ENCODE assay signal across 10 cellular contexts in genomic region chr10:102801978-102802377, GRCh38. TPM values are rescaled to one million over a fixed set of nuclear protein-coding genes. Genes with fewer than 3 reads are reported as not detected.
DNase-seq lines count a peak whose midpoint lies in the region; ATAC-seq and FAIRE-seq lines count a peak whose summit lies in the region.
"Had no signal": no experiment of that assay in that cellular context is flagged by ENCODE, and none has a peak within 500 bp of the region (broad histone marks: within the 10 kb centered on the region; RNA-seq: fewer than 3 reads in every experiment).

No MANE protein-coding gene starts in this region.

- H3K4me3 ChIP-seq in mesodermal cell (ENCODE audit: extremely low read depth, insufficient read depth, low read length, poor library complexity, severe bottlenecking) (no peak overlapping the region), thymus (ENCODE audit: low read length) (no peak overlapping the region)

- no peaks in the 10 kb centered on the region for H3K27me3 Mint-ChIP-seq in activated T-cell treated with anti-CD3 and anti-CD28 coated beads, Interleukin-2, amount 50 U/mL, for 72 hours (ENCODE audit: low read depth)
- no peaks in the 10 kb centered on the region for H3K27me3 Mint-ChIP-seq in activated T-cell treated with anti-CD3 and anti-CD28 coated beads, Interleukin-2, amount 50 U/mL, for 4 hours (ENCODE audit: low read depth)
- no peaks in the 10 kb centered on the region for H3K27me3 Mint-ChIP-seq in activated naive CD8-positive, alpha-beta T cell

- no peaks in the 10 kb centered on the region for H3K27me3 ChIP-seq in thymus (ENCODE audit: control insufficient read depth, insufficient read depth)

- 41 to 80% methylated on average over 2 to 3 of the region's 3 CpGs for WGBS in mesodermal cell (ENCODE audit: insufficient coverage in 2 of 2), 2 experiments
- WGBS in thymus = 94% methylated on average over 3 of the region's 3 CpGs

- peaks cover 0 to 3% of the 10 kb centered on the region in 2 donors for H3K9me3 Mint-ChIP-seq in activated T-cell treated with anti-CD3 and anti-CD28 coated beads, Interleukin-2, amount 50 U/mL, for 72 hours
- H3K9me3 Mint-ChIP-seq in activated T-cell treated with anti-CD3 and anti-CD28 coated beads, Interleukin-2, amount 50 U/mL, for 4 hours = no peaks in the 10 kb centered on the region
- H3K9me3 Mint-ChIP-seq in activated naive CD8-positive, alpha-beta T cell (ENCODE audit: low read depth) = no peaks in the 10 kb centered on the region

- H3K36me3 Mint-ChIP-seq in activated T-cell treated with anti-CD3 and anti-CD28 coated beads, Interleukin-2, amount 50 U/mL, for 72 hours (ENCODE audit: insufficient read depth in 2 of 2) = peaks cover 10 to 11% of the 10 kb centered on the region in 2 donors
- peaks cover 29% of the 10 kb centered on the region for H3K36me3 Mint-ChIP-seq in activated T-cell treated with anti-CD3 and anti-CD28 coated beads, Interleukin-2, amount 50 U/mL, for 4 hours (ENCODE audit: insufficient read depth)
- H3K36me3 Mint-ChIP-seq in activated naive CD8-positive, alpha-beta T cell = peaks cover 14% of the 10 kb centered on the region

- ATAC-seq in activated T-cell treated with anti-CD3 and anti-CD28 coated beads, Interleukin-2, amount 50 U/mL, for 72 hours (replicated peaks in 1 of 2) = no peak
- no peak for ATAC-seq in activated T-cell treated with anti-CD3 and anti-CD28 coated beads, Interleukin-2, amount 50 U/mL, for 4 hours
- no peak for ATAC-seq in HG03460 (IDR thresholded peaks at IDR 0.05; ENCODE audit: unreplicated experiment)

- peak overlapping the region; percentile 91 for H3K27ac Mint-ChIP-seq in activated T-cell treated with anti-CD3 and anti-CD28 coated beads, Interleukin-2, amount 50 U/mL, for 72 hours
- H3K27ac Mint-ChIP-seq in activated naive CD8-positive, alpha-beta T cell = peak overlapping the region; percentile 96

- peak overlapping the region; percentile 85 for H3K27ac ChIP-seq in mesodermal cell (ENCODE audit: low read depth, low read length, severe bottlenecking)
- peak overlapping the region; percentile 22 for H3K27ac ChIP-seq in thymus (ENCODE audit: low read depth)

- H3K4me3 Mint-ChIP-seq in activated T-cell treated with anti-CD3 and anti-CD28 coated beads, Interleukin-2, amount 50 U/mL, for 72 hours = peak overlapping the region; percentile 29 to 44
- no peak overlapping the region for H3K4me3 Mint-ChIP-seq in activated T-cell treated with anti-CD3 and anti-CD28 coated beads, Interleukin-2, amount 50 U/mL, for 4 hours
- H3K4me3 Mint-ChIP-seq in activated naive CD8-positive, alpha-beta T cell = peak overlapping the region; percentile 23

- peaks cover 3% of the 10 kb centered on the region for H3K9me3 ChIP-seq in mesodermal cell (ENCODE audit: control insufficient read depth, low read length)
- no peaks in the 10 kb centered on the region for H3K9me3 ChIP-seq in thymus (ENCODE audit: control insufficient read depth)

- in situ Hi-C loops in ACHN (cut with HindIII; ENCODE audit: low pct_ligation_motif_present, low pct_unique_long_range_greater_than_20kb, low sequenced_read_pairs) = no loop called here

- DNase-seq in activated T-cell treated with anti-CD3 and anti-CD28 coated beads, Interleukin-2, amount 50 U/mL, for 72 hours = no peak
- no peak for DNase-seq in activated T-cell treated with anti-CD3 and anti-CD28 coated beads, Interleukin-2, amount 50 U/mL, for 4 hours
- DNase-seq in ACHN (no peak), RCC 7860 (ENCODE audit: low spot score) (no peak)
- DNase-seq: NCI-H446 had no signal

- H3K4me1 ChIP-seq in mesodermal cell (ENCODE audit: control insufficient read depth, insufficient read depth, low read length, poor library complexity, severe bottlenecking) = peaks cover 41% of the 10 kb centered on the region
- peaks cover 23% of the 10 kb centered on the region for H3K4me1 ChIP-seq in thymus (ENCODE audit: control insufficient read depth, insufficient read depth, low read length)

- H3K36me3 ChIP-seq in mesodermal cell (ENCODE audit: control insufficient read depth, insufficient read depth, low read length) (peaks cover 52% of the 10 kb centered on the region), thymus (ENCODE audit: control insufficient read depth, insufficient read depth) (peaks cover 30% of the 10 kb centered on the region)

- no peak for FAIRE-seq in RCC 7860 (lab: Jason Lieb, UNC)

- H3K4me1 Mint-ChIP-seq in activated T-cell treated with anti-CD3 and anti-CD28 coated beads, Interleukin-2, amount 50 U/mL, for 72 hours (ENCODE audit: low read depth) = peaks cover 32% of the 10 kb centered on the region
- H3K4me1 Mint-ChIP-seq in activated T-cell treated with anti-CD3 and anti-CD28 coated beads, Interleukin-2, amount 50 U/mL, for 4 hours (ENCODE audit: low read depth) = peaks cover 36% of the 10 kb centered on the region
- peaks cover 39% of the 10 kb centered on the region for H3K4me1 Mint-ChIP-seq in activated naive CD8-positive, alpha-beta T cell (ENCODE audit: low read depth)

RNA-seq across cellular contexts. Expression of gene CYP17A1, which starts 35.2 kb away (rescaled TPM):
- not detected for total RNA-seq in activated T-cell treated with anti-CD3 and anti-CD28 coated beads, Interleukin-2, amount 50 U/mL, for 72 hours
- total RNA-seq in activated T-cell treated with anti-CD3 and anti-CD28 coated beads, Interleukin-2, amount 50 U/mL, for 4 hours = 1 to 10 TPM; 1.2 to 1.9 (median 1.5) TPM
- not detected for polyA plus RNA-seq in mesodermal cell (2013, experiment 1 of 2)
- polyA plus RNA-seq in mesodermal cell (2013, experiment 2 of 2) = not detected
- 0.32 TPM for polyA plus RNA-seq in thymus
- polyA plus RNA-seq: BJ had no signal

RNA-seq across cellular contexts. Expression of gene BORCS7, which starts 52.1 kb away (rescaled TPM):
- total RNA-seq in activated T-cell treated with anti-CD3 and anti-CD28 coated beads, Interleukin-2, amount 50 U/mL, for 72 hours = 1 to 10 TPM; 8.3 to 8.6 TPM
- 1 to 10 TPM; 9.1 to 9.8 (median 9.3) TPM for total RNA-seq in activated T-cell treated with anti-CD3 and anti-CD28 coated beads, Interleukin-2, amount 50 U/mL, for 4 hours
- 8.2 TPM for polyA plus RNA-seq in mesodermal cell (2013, experiment 1 of 2)
- polyA plus RNA-seq in mesodermal cell (2013, experiment 2 of 2) = 8.1 TPM
- 33.5 TPM for polyA plus RNA-seq in thymus

RNA-seq across cellular contexts. Expression of gene WBP1L, which starts 58.2 kb away (rescaled TPM):
- 10 to 100 TPM; 19.6 to 20.1 TPM for total RNA-seq in activated T-cell treated with anti-CD3 and anti-CD28 coated beads, Interleukin-2, amount 50 U/mL, for 72 hours
- 10 to 100 TPM; 12.8 to 15.1 (median 14.0) TPM for total RNA-seq in activated T-cell treated with anti-CD3 and anti-CD28 coated beads, Interleukin-2, amount 50 U/mL, for 4 hours
- 41.2 TPM for polyA plus RNA-seq in mesodermal cell (2013, experiment 1 of 2)
- polyA plus RNA-seq in mesodermal cell (2013, experiment 2 of 2) = 35.1 TPM
- polyA plus RNA-seq in thymus = 75.9 TPM
